11 cellular contexts compared by ENCODE assay signal in genomic region chr6:107731422-107732319, GRCh38.
DNase-seq lines count a peak whose midpoint lies in the region; ATAC-seq and TF ChIP-seq lines count a peak whose summit lies in the region.
"Had no signal": no experiment of that assay in that cellular context is flagged by ENCODE, and none has a peak within 500 bp of the region (broad histone marks: within the 10 kb centered on the region; RNA-seq: fewer than 3 reads in every experiment).

No MANE protein-coding gene starts in this region.

- H3K27ac ChIP-seq in OCI-LY3 (ENCODE audit: low read length) = no peak overlapping the region
- no peak overlapping the region for H3K27ac ChIP-seq in colonic mucosa
- no peak overlapping the region for H3K27ac ChIP-seq in neural progenitor cell
- H3K27ac ChIP-seq: gastroesophageal sphincter had no signal

- H3K9me3 ChIP-seq in OCI-LY3 (ENCODE audit: insufficient read depth, low read length) = no peaks in the 10 kb centered on the region
- no peaks in the 10 kb centered on the region for H3K9me3 ChIP-seq in colonic mucosa
- H3K9me3 ChIP-seq in neural progenitor cell (ENCODE audit: low read depth) = no peaks in the 10 kb centered on the region
- H3K9me3 ChIP-seq: gastroesophageal sphincter had no signal

- ATAC-seq in GM21526 (IDR thresholded peaks at IDR 0.05; ENCODE audit: low FRiP score, unreplicated experiment) = no peak
- ATAC-seq: gastroesophageal sphincter had no signal

- peak overlapping the region; percentile 20; the same call in 1 of the 2 replicates for H3K9ac ChIP-seq in OCI-LY3 (ENCODE audit: low read length)
- peak overlapping the region; percentile 17 to 52 for H3K9ac ChIP-seq in colonic mucosa (ENCODE audit: low read depth in 2 of 2, low read length in 2 of 2)
- H3K9ac ChIP-seq in neural progenitor cell = no peak overlapping the region

- no peaks in the 10 kb centered on the region for H3K79me2 ChIP-seq in OCI-LY3 (ENCODE audit: low read length)
- H3K79me2 ChIP-seq in neural progenitor cell (ENCODE audit: low read depth) = no peaks in the 10 kb centered on the region

- peaks cover 5% of the 10 kb centered on the region for H3K27me3 Mint-ChIP-seq in neural progenitor cell (ENCODE audit: insufficient read depth, low read depth)

- H3K4me1 Mint-ChIP-seq in neural progenitor cell = peaks cover 14% of the 10 kb centered on the region

- H3K36me3 Mint-ChIP-seq in neural progenitor cell = no peaks in the 10 kb centered on the region

- DNase-seq in ELF-1 (ENCODE audit: low read depth, low spot score) (peak; percentile 40), colonic mucosa (peak; percentile 62), neural progenitor cell (ENCODE audit: low spot score) (no peak), posterior vena cava (ENCODE audit: low spot score) (no peak), dedifferentiated amniotic fluid mesenchymal stem cell (ENCODE audit: extremely low spot score) (no peak)
- DNase-seq: DND-41, NCI-H524 had no signal

- no peaks in the 10 kb centered on the region for H4K20me1 ChIP-seq in OCI-LY3 (ENCODE audit: insufficient read depth, low read length)
- no peaks in the 10 kb centered on the region for H4K20me1 ChIP-seq in neural progenitor cell (ENCODE audit: low read depth)

- H3K9me3 Mint-ChIP-seq in neural progenitor cell = no peaks in the 10 kb centered on the region

- no peak overlapping the region for H3K4me3 Mint-ChIP-seq in neural progenitor cell

- H3F3A ChIP-seq in neural progenitor cell (ENCODE audit: low read depth) = no peaks in the 10 kb centered on the region

- no peaks in the 10 kb centered on the region for H3K36me3 ChIP-seq in OCI-LY3 (replicated peaks; ENCODE audit: low read depth, low read length)
- no peaks in the 10 kb centered on the region for H3K36me3 ChIP-seq in colonic mucosa
- H3K36me3 ChIP-seq in neural progenitor cell = no peaks in the 10 kb centered on the region
- H3K36me3 ChIP-seq: gastroesophageal sphincter had no signal

- peak overlapping the region; percentile 54 for H3K27ac Mint-ChIP-seq in neural progenitor cell

- intact Hi-C loops in colonic mucosa (cut with DNase I) (no loop called here), posterior vena cava (cut with DNase I) (loop anchor here in 1 of 2 donors (5.0 kb wide), 1 partner anchor 1194 kb away; no protein-coding TSS in a partner anchor)

- H3K4me3 ChIP-seq in OCI-LY3 (ENCODE audit: low read length) (peak overlapping the region; percentile 60), colonic mucosa (peak overlapping the region; percentile 8), neural progenitor cell (no peak overlapping the region)
- H3K4me3 ChIP-seq: smooth muscle cell had no signal

- H3K4me1 ChIP-seq in OCI-LY3 (ENCODE audit: low read length) = peaks cover 23% of the 10 kb centered on the region
- H3K4me1 ChIP-seq in colonic mucosa = peaks cover 9% of the 10 kb centered on the region
- H3K4me1 ChIP-seq in neural progenitor cell = peaks cover 8% of the 10 kb centered on the region
- H3K4me1 ChIP-seq: gastroesophageal sphincter had no signal

- H3K27me3 ChIP-seq in OCI-LY3 (ENCODE audit: low read depth, low read length) (0 out of 2 replicates have a peak, but pooled peaks cover 4% of the 10 kb centered on the region), colonic mucosa (no peaks in the 10 kb centered on the region), neural progenitor cell (no peaks in the 10 kb centered on the region)

- H2AFZ ChIP-seq in OCI-LY3 (ENCODE audit: low read depth, low read length) (peak overlapping the region; percentile 92), neural progenitor cell (replicated peaks) (peak overlapping the region; percentile 98)

- H3K4me2 ChIP-seq in OCI-LY3 (ENCODE audit: low read length) = peak overlapping the region; percentile 76
- no peak overlapping the region for H3K4me2 ChIP-seq in neural progenitor cell
- H3K4me2 ChIP-seq: smooth muscle cell had no signal

- TF ChIP-seq CTCF in OCI-LY3 (IDR thresholded peaks at IDR 0.05; ENCODE audit: low read depth, low read length) = no peak
- TF ChIP-seq CTCF in colonic mucosa (IDR thresholded peaks at IDR 0.05) = no peak
- no peak for TF ChIP-seq CTCF in neural progenitor cell (IDR thresholded peaks at IDR 0.05)

Comparison
In these comparisons a context has a peak if more than half of its experiments do, and no peak if none do; other contexts are left out.
1. DNase-seq: peak in ELF-1 (single experiment) and colonic mucosa (single experiment); none in neural progenitor cell (single experiment), posterior vena cava (single experiment) and dedifferentiated amniotic fluid mesenchymal stem cell (single experiment).